Comparison of ENCODE assay signal across 25 cellular contexts in genomic region chr11:88042238-88043032, GRCh38.
DNase-seq lines count a peak whose midpoint lies in the region; ATAC-seq, FAIRE-seq and TF ChIP-seq lines count a peak whose summit lies in the region.
"Had no signal": no experiment of that assay in that cellular context is flagged by ENCODE, and none has a peak within 500 bp of the region (broad histone marks: within the 10 kb centered on the region; RNA-seq: fewer than 3 reads in every experiment).

No MANE protein-coding gene starts in this region.

- H3K4ac ChIP-seq in H1 (replicated peaks; ENCODE audit: insufficient read length, low read depth, low read length) = no peak overlapping the region

- CTCF ChIA-PET in H1 (lab: Charles Lee; ENCODE audit: partially characterized antibody) = interaction anchor here (0.7 to 2.4 kb wide), 3 partner anchors 26 to 510 kb away, joined by 4 to 10 read pairs (median 5); no protein-coding TSS in a partner anchor

- no peak overlapping the region for H4K5ac ChIP-seq in H1 (ENCODE audit: insufficient read length, low read depth, low read length)

- H3K27me3 ChIP-seq in HUES6 (ENCODE audit: control insufficient read depth, insufficient read depth, low read length) (no peaks in the 10 kb centered on the region), H1 (replicated peaks in 1 of 4; ENCODE audit: control insufficient read depth in 3 of 4, extremely low read depth in 1 of 4, insufficient read depth in 3 of 4, low read length in 3 of 4) (no peaks in the 10 kb centered on the region), neural progenitor cell (no peaks in the 10 kb centered on the region)
- H3K27me3 ChIP-seq: suprapubic skin had no signal

- peak overlapping the region; percentile 76 for H3K27ac Mint-ChIP-seq in neural progenitor cell
- H3K27ac Mint-ChIP-seq: activated naive CD4-positive, alpha-beta T cell treated with anti-CD3 and anti-CD28 coated beads, Interleukin-2, amount 50 U/mL, for 24 hours; progenitor cell of endocrine pancreas had no signal

- peaks cover 66% of the 10 kb centered on the region for H3K4me1 Mint-ChIP-seq in neural progenitor cell
- H3K4me1 Mint-ChIP-seq: activated naive CD4-positive, alpha-beta T cell treated with anti-CD3 and anti-CD28 coated beads, Interleukin-2, amount 50 U/mL, for 24 hours had no signal

- 0 out of 2 replicates have a peak overlapping the region, but pooled peaks have one; percentile 39 for H2AK5ac ChIP-seq in H1 (ENCODE audit: low read depth, low read length)

- H2BK5ac ChIP-seq in H1 (ENCODE audit: low read depth, low read length) = no peak overlapping the region

- peak overlapping the region; percentile 72; the same call in 1 of the 2 replicates for H2BK15ac ChIP-seq in H1 (ENCODE audit: low read length)

- FAIRE-seq in H1 (lab: Jason Lieb, UNC) = no peak
- FAIRE-seq: urothelium cell line had no signal

- DNase-seq in NCI-H69 (lab: John Stamatoyannopoulos, UW) (peak; percentile 98), H1 (ENCODE audit: low read depth in 1 of 2, low spot score in 2 of 2) (no peak), neural progenitor cell (ENCODE audit: low spot score) (no peak), HUDEP-2 (lab: John Stamatoyannopoulos, UW; ENCODE audit: unreplicated experiment in 76 of 76) (no peak)
- DNase-seq: activated CD4-positive, alpha-beta T cell treated with anti-CD3 and anti-CD28 coated beads for 1 hour; activated CD8-positive, alpha-beta memory T cell treated with anti-CD3 and anti-CD28 coated beads for 24 hours; activated T-cell treated with anti-CD3 and anti-CD28 coated beads, Interleukin-2, amount 50 U/mL, for 48 hours; anterior cingulate cortex; caudate nucleus; dermis blood vessel endothelial cell; head of caudate nucleus; Karpas-422; left ventricle myocardium superior; NCI-H2171 treated with DMSO at 0.1 percent for 48 hours; NCI-H526; SHP77; SW 1271 had no signal

- H3K4me3 ChIP-seq in HUES6 (ENCODE audit: low read depth, low read length) (peak overlapping the region; percentile 20; the same call in 1 of the 2 replicates), H1 (ENCODE audit: extremely low read depth in 1 of 4, insufficient read depth in 2 of 4, low read depth in 3 of 4, low read length in 4 of 4) (no peak overlapping the region), neural progenitor cell (no peak overlapping the region)
- H3K4me3 ChIP-seq: HAP-1, suprapubic skin had no signal

- H3K4me1 ChIP-seq in HUES6 (ENCODE audit: control insufficient read depth, insufficient read depth, low read length) = peaks cover 39% of the 10 kb centered on the region
- peaks cover 0 to 11% (median 4%) of the 10 kb centered on the region in 4 experiments; a peak in 5 of 7 replicates for H3K4me1 ChIP-seq in H1 (replicated peaks in 1 of 4; ENCODE audit: control insufficient read depth in 3 of 4, insufficient read depth in 4 of 4, low read length in 3 of 4)
- peaks cover 43% of the 10 kb centered on the region for H3K4me1 ChIP-seq in neural progenitor cell
- H3K4me1 ChIP-seq: HAP-1, suprapubic skin had no signal

- no peaks in the 10 kb centered on the region for H3K79me1 ChIP-seq in H1 (ENCODE audit: low read depth, low read length)

- no peak for TF ChIP-seq POLR2A in H1 (IDR thresholded peaks at IDR 0.05; ENCODE audit: control extremely low read depth in 1 of 2, low read depth in 2 of 2, low read length in 2 of 2)

- no peak for TF ChIP-seq RAD21 in H1 (IDR thresholded peaks at IDR 0.05 in 1 of 2, conservative IDR thresholded peaks at IDR 0.05 in 1 of 2; ENCODE audit: low read depth in 2 of 2, low read length in 2 of 2)

- 93% methylated on average over 2 of the region's 3 CpGs; no CpG with 5 or more reads in 1 of the 2 experiments for WGBS in H1 (ENCODE audit: extremely low coverage in 1 of 2, insufficient coverage in 1 of 2, insufficient read length in 1 of 2, insufficient replicate concordance in 2 of 2, low coverage in 1 of 2, low lambda C conversion rate in 2 of 2, missing lambda C conversion rate in 1 of 2), 2 experiments

- H3K27ac ChIP-seq in HUES6 (ENCODE audit: low read depth, low read length) = peak overlapping the region; percentile 64; the same call in 1 of the 2 replicates
- H3K27ac ChIP-seq in H1 (ENCODE audit: low read depth, low read length) = no peak overlapping the region
- H3K27ac ChIP-seq in neural progenitor cell = no peak overlapping the region
- H3K27ac ChIP-seq: suprapubic skin had no signal

- TF ChIP-seq EP300 in H1 (IDR thresholded peaks at IDR 0.05; ENCODE audit: borderline replicate concordance in 1 of 2, low read depth in 2 of 2, low read length in 2 of 2) = no peak

- ATAC-seq in HG03039 (IDR thresholded peaks at IDR 0.05; ENCODE audit: unreplicated experiment) = no peak
- no peak for ATAC-seq in HG02642 (IDR thresholded peaks at IDR 0.05; ENCODE audit: poor library complexity, unreplicated experiment)
- ATAC-seq: left ventricle myocardium superior had no signal

- H2BK120ac ChIP-seq in H1 (replicated peaks; ENCODE audit: low read depth, low read length) = no peak overlapping the region

- no peak overlapping the region for H3K4me3 Mint-ChIP-seq in neural progenitor cell
- H3K4me3 Mint-ChIP-seq: activated naive CD4-positive, alpha-beta T cell treated with anti-CD3 and anti-CD28 coated beads, Interleukin-2, amount 50 U/mL, for 24 hours had no signal

- peaks cover 2% of the 10 kb centered on the region for H3K9me3 Mint-ChIP-seq in neural progenitor cell
- H3K9me3 Mint-ChIP-seq: activated naive CD4-positive, alpha-beta T cell treated with anti-CD3 and anti-CD28 coated beads, Interleukin-2, amount 50 U/mL, for 24 hours had no signal

- H3K79me2 ChIP-seq in H1 (ENCODE audit: control insufficient read depth in 1 of 2, insufficient read depth in 2 of 2, low read length in 2 of 2) (no peaks in the 10 kb centered on the region), neural progenitor cell (ENCODE audit: low read depth) (no peaks in the 10 kb centered on the region)

- H2AFZ ChIP-seq in H1 (ENCODE audit: low read length) = peak overlapping the region; percentile 5; the same call in 1 of the 2 replicates
- H2AFZ ChIP-seq in neural progenitor cell (replicated peaks) = no peak overlapping the region

- H3K36me3 Mint-ChIP-seq in neural progenitor cell = no peaks in the 10 kb centered on the region
- H3K36me3 Mint-ChIP-seq: activated naive CD4-positive, alpha-beta T cell treated with anti-CD3 and anti-CD28 coated beads, Interleukin-2, amount 50 U/mL, for 24 hours had no signal

- no peak for TF ChIP-seq CTCF in H1 (IDR thresholded peaks at IDR 0.05; ENCODE audit: control extremely low read depth in 1 of 3, insufficient read depth in 1 of 3, low read depth in 1 of 3, low read length in 3 of 3)
- no peak for TF ChIP-seq CTCF in neural progenitor cell (IDR thresholded peaks at IDR 0.05)

- no peak overlapping the region for H4K91ac ChIP-seq in H1 (replicated peaks; ENCODE audit: insufficient read length, low read length)

- H3K36me3 ChIP-seq in HUES6 (ENCODE audit: control insufficient read depth, insufficient read depth, low read length) (no peaks in the 10 kb centered on the region; the same call in 1 of the 2 replicates), H1 (ENCODE audit: control insufficient read depth in 2 of 4, insufficient read depth in 4 of 4, low read length in 3 of 4) (no peaks in the 10 kb centered on the region), neural progenitor cell (no peaks in the 10 kb centered on the region)
- H3K36me3 ChIP-seq: HAP-1, suprapubic skin had no signal

- peak overlapping the region; percentile 79 for H3K9ac ChIP-seq in HUES6 (ENCODE audit: low read length)
- H3K9ac ChIP-seq in H1 (replicated peaks in 1 of 4; ENCODE audit: extremely low read depth in 1 of 4, low read depth in 3 of 4, low read length in 3 of 4) = no peak overlapping the region
- no peak overlapping the region for H3K9ac ChIP-seq in neural progenitor cell

- peaks cover 8% of the 10 kb centered on the region for H3K27me3 Mint-ChIP-seq in neural progenitor cell (ENCODE audit: insufficient read depth, low read depth)

- no peak overlapping the region for H3K4me2 ChIP-seq in H1 (ENCODE audit: insufficient read depth in 1 of 2, low read depth in 2 of 2, low read length in 2 of 2)
- H3K4me2 ChIP-seq in neural progenitor cell = peak overlapping the region; percentile 42

- no peak overlapping the region for H3K18ac ChIP-seq in H1 (ENCODE audit: extremely low read depth, low read length)

- peak overlapping the region; percentile 37; the same call in 1 of the 2 replicates for H2BK20ac ChIP-seq in H1 (ENCODE audit: low read length)

- H3K9me3 ChIP-seq in HUES6 (ENCODE audit: control insufficient read depth, insufficient read depth, low read depth, low read length) (no peaks in the 10 kb centered on the region), H1 (ENCODE audit: insufficient read depth in 2 of 2, low read depth in 1 of 2, low read length in 1 of 2) (no peaks in the 10 kb centered on the region), neural progenitor cell (ENCODE audit: low read depth) (no peaks in the 10 kb centered on the region)
- H3K9me3 ChIP-seq: HAP-1, suprapubic skin had no signal

- no peak overlapping the region for H4K8ac ChIP-seq in H1 (ENCODE audit: extremely low read depth, insufficient read depth, low read length)

- H2BK12ac ChIP-seq in H1 (ENCODE audit: low read depth, low read length) = no peak overlapping the region

- peaks cover 17% of the 10 kb centered on the region for H3F3A ChIP-seq in neural progenitor cell (ENCODE audit: low read depth)

- H3K23ac ChIP-seq in H1 (ENCODE audit: insufficient read length) = no peak overlapping the region

- H3K14ac ChIP-seq in H1 (ENCODE audit: insufficient read length) = no peak overlapping the region

- H4K20me1 ChIP-seq in H1 (replicated peaks in 1 of 2; ENCODE audit: control insufficient read depth in 1 of 2, insufficient read depth in 2 of 2, low read length in 2 of 2) = no peaks in the 10 kb centered on the region
- H4K20me1 ChIP-seq in neural progenitor cell (ENCODE audit: low read depth) = no peaks in the 10 kb centered on the region

- POLR2A ChIA-PET in H1 (lab: Charles Lee; ENCODE audit: partially characterized antibody) = no interaction called here

- H3K23me2 ChIP-seq in H1 (ENCODE audit: low read depth, low read length) = no peaks in the 10 kb centered on the region

- no peak overlapping the region for H3K56ac ChIP-seq in H1 (replicated peaks; ENCODE audit: insufficient read length, low read depth, low read length)

TF ChIP-seq in H1, 55 proteins besides CTCF, POLR2A, EP300 and RAD21 (continues in another document):
- TF ChIP-seq CBX5 (IDR thresholded peaks at IDR 0.05; ENCODE audit: low read depth, low read length) (no peak), RXRA (IDR thresholded peaks at IDR 0.05; ENCODE audit: insufficient read depth, low read depth, low read length) (no peak), ZNF274 (IDR thresholded peaks at IDR 0.05; ENCODE audit: borderline replicate concordance, extremely low read depth, low read length) (no peak), NRF1 (IDR thresholded peaks at IDR 0.05; ENCODE audit: low read depth, low read length) (no peak), SIN3A (conservative IDR thresholded peaks at IDR 0.05 in 1 of 2, IDR thresholded peaks at IDR 0.05 in 1 of 2; ENCODE audit: low read depth in 1 of 2, low read length in 2 of 2) (no peak)
- TF ChIP-seq, protein P1, sequence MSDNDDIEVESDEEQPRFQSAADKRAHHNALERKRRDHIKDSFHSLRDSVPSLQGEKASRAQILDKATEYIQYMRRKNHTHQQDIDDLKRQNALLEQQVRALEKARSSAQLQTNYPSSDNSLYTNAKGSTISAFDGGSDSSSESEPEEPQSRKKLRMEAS (IDR thresholded peaks at IDR 0.05) = no peak
